In the genomic region with DNA sequence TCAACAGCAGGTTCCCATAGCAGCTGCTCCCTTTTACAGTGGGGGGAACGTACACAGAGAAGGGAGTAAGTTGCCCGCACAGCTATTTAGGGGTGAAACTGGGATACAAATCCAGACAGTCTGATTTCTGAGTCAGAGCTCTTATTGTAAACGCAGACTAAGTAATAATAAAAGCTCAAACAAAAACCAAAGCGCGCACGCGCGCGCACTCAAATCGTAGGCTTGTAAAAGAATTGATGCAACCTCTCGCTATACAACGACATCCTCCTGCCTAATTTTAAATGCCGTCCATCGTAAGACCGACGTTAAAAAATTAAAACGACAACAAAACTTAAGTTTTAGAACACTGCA, we compare ENCODE assay signal across 7 cellular contexts. TPM values are rescaled to one million over a fixed set of nuclear protein-coding genes. Genes with fewer than 3 reads are reported as not detected.
DNase-seq lines count a peak whose midpoint lies in the region; ATAC-seq and TF ChIP-seq lines count a peak whose summit lies in the region.

No MANE protein-coding gene starts in this region.

- H3K4me1 ChIP-seq in ascending aorta (peaks cover 0 to 12% of the 10 kb centered on the region in 2 donors), iPS-15b (ENCODE audit: control insufficient read depth, insufficient read depth, low read length) (peaks cover 30% of the 10 kb centered on the region)

- H3K36me3 ChIP-seq in ascending aorta, result peaks cover 12 to 14% of the 10 kb centered on the region in 2 donors
- H3K36me3 ChIP-seq in iPS-15b (ENCODE audit: control insufficient read depth, insufficient read depth, low read length), result no peaks in the 10 kb centered on the region

- peak overlapping the region; percentile 95 to 99 for H3K4me3 ChIP-seq in ascending aorta
- peak overlapping the region; percentile 67 for H3K4me3 ChIP-seq in iPS-15b (ENCODE audit: low read depth, low read length)
- H3K4me3 ChIP-seq in skin epidermis, result peak overlapping the region; percentile 38 to 64 (median 52)

- no peaks in the 10 kb centered on the region for H3K27me3 ChIP-seq in ascending aorta
- peaks cover 49% of the 10 kb centered on the region for H3K27me3 ChIP-seq in iPS-15b (ENCODE audit: control insufficient read depth, insufficient read depth, low read length)

- TF ChIP-seq CTCF in ascending aorta (IDR thresholded peaks at IDR 0.05), result no peak

- peak; percentile 88 for DNase-seq in NCI-H69 (lab: John Stamatoyannopoulos, UW)
- peak; percentile 33 to 92 for DNase-seq in ascending aorta (ENCODE audit: low spot score in 2 of 2)
- no peak for DNase-seq in NCI-H2081 treated with DMSO at 0.1 percent for 48 hours (lab: John Stamatoyannopoulos, UW)
- no peak for DNase-seq in NCI-H510A (lab: John Stamatoyannopoulos, UW)

- H3K27ac ChIP-seq in ascending aorta (peak overlapping the region; percentile 99), skin epidermis (peak overlapping the region in 11 of 21 experiments; percentile 5 to 92 (median 74))

- H3K9me3 ChIP-seq in ascending aorta (no peaks in the 10 kb centered on the region), iPS-15b (ENCODE audit: control insufficient read depth, insufficient read depth, low read length) (no peaks in the 10 kb centered on the region)

- peak; percentile 2 for ATAC-seq in GM19043 (IDR thresholded peaks at IDR 0.05; ENCODE audit: low read depth, unreplicated experiment)

- intact Hi-C loops in ascending aorta (cut with DNase I), result loop anchor here (2.0 to 10.0 kb wide), 6 partner anchors 95 to 845 kb away; a partner anchor contains a TSS

- H3K9ac ChIP-seq in iPS-15b (ENCODE audit: low read depth, low read length), result peak overlapping the region; percentile 41

RNA-seq across cellular contexts. Expression of a gene that starts 0.7 kb away (rescaled TPM):
- total RNA-seq in ascending aorta, result 46.0 TPM

Comparison
In these comparisons a context has a peak if more than half of its experiments do, and no peak if none do; other contexts are left out.
1. DNase-seq: peak in NCI-H69 (single experiment) and ascending aorta (2 of 2); none in NCI-H2081 treated with DMSO at 0.1 percent for 48 hours (single experiment) and NCI-H510A (single experiment).
2. Peak in every context shown above with its lines, with median percentiles within 50 percentile points of each other: H3K4me3 ChIP-seq.